In genomic region chr1:177517556-177517955, GRCh38 we compare ENCODE assay signal across 22 cellular contexts.
A peak's percentile ranks its signal among the peaks of the same experiment; 100 is the strongest.
DNase-seq lines count a peak whose midpoint lies in the region; ATAC-seq, FAIRE-seq and TF ChIP-seq lines count a peak whose summit lies in the region.
"Had no signal": no experiment of that assay in that cellular context is flagged by ENCODE, and none has a peak within 500 bp of the region (broad histone marks: within the 10 kb centered on the region; RNA-seq: fewer than 3 reads in every experiment).

No MANE protein-coding gene starts in this region.

- H3K27me3 ChIP-seq in GM23248 (replicated peaks; ENCODE audit: insufficient read depth) (no peaks in the 10 kb centered on the region), astrocyte (ENCODE audit: insufficient read depth, low read length) (no peaks in the 10 kb centered on the region), Caco-2 (replicated peaks; ENCODE audit: control insufficient read depth, insufficient read depth, low read length) (no peaks in the 10 kb centered on the region)
- H3K27me3 ChIP-seq: sigmoid colon had no signal

- in situ Hi-C loops in GM23248 (cut with MboI): no loop called here

- 0 out of 2 replicates have a peak, but pooled peaks cover 5% of the 10 kb centered on the region for H3K4me1 ChIP-seq in GM23248 (ENCODE audit: insufficient read depth)
- H3K4me1 ChIP-seq in astrocyte (ENCODE audit: insufficient read depth, low read length): no peaks in the 10 kb centered on the region
- H3K4me1 ChIP-seq in Caco-2: no peaks in the 10 kb centered on the region
- H3K4me1 ChIP-seq: left ventricle myocardium inferior, sigmoid colon had no signal

- H2AFZ ChIP-seq in GM23248: no peak overlapping the region
- no peak overlapping the region for H2AFZ ChIP-seq in astrocyte (ENCODE audit: low read depth, low read length)

- H3K4me1 Mint-ChIP-seq in astrocyte (ENCODE audit: low read depth, unreplicated experiment): peaks cover 6% of the 10 kb centered on the region
- no peaks in the 10 kb centered on the region for H3K4me1 Mint-ChIP-seq in naive thymus-derived CD8-positive, alpha-beta T cell
- no peaks in the 10 kb centered on the region for H3K4me1 Mint-ChIP-seq in Caco-2 (ENCODE audit: low read depth, unreplicated experiment)
- no peaks in the 10 kb centered on the region for H3K4me1 Mint-ChIP-seq in activated CD4-positive, alpha-beta T cell treated with anti-CD3 and anti-CD28 coated beads, Interleukin-2, amount 10 ng/mL, durations not matched to agents 7 days and 5 days
- H3K4me1 Mint-ChIP-seq: activated naive CD8-positive, alpha-beta T cell treated with anti-CD3 and anti-CD28 coated beads, Interleukin-2, amount 10 ng/mL, durations not matched to agents 7 days and 5 days; stimulated activated naive CD8-positive, alpha-beta T cell treated with anti-CD3 and anti-CD28 coated beads, Interleukin-15, amount 100 ng/mL, for 72 hours had no signal

- H3K27ac Mint-ChIP-seq in astrocyte (ENCODE audit: unreplicated experiment) (peak overlapping the region; percentile 87), Caco-2 (ENCODE audit: unreplicated experiment) (no peak overlapping the region)
- H3K27ac Mint-ChIP-seq in naive thymus-derived CD8-positive, alpha-beta T cell: no peak overlapping the region
- no peak overlapping the region for H3K27ac Mint-ChIP-seq in activated CD4-positive, alpha-beta T cell treated with anti-CD3 and anti-CD28 coated beads, Interleukin-2, amount 10 ng/mL, durations not matched to agents 7 days and 5 days
- H3K27ac Mint-ChIP-seq: activated naive CD8-positive, alpha-beta T cell treated with anti-CD3 and anti-CD28 coated beads, Interleukin-2, amount 10 ng/mL, durations not matched to agents 7 days and 5 days; stimulated activated naive CD8-positive, alpha-beta T cell treated with anti-CD3 and anti-CD28 coated beads, Interleukin-15, amount 100 ng/mL, for 72 hours; type B pancreatic cell had no signal

- ATAC-seq in naive thymus-derived CD8-positive, alpha-beta T cell: no peak
- ATAC-seq in GM19397 (IDR thresholded peaks at IDR 0.05; ENCODE audit: unreplicated experiment): no peak
- ATAC-seq: activated CD4-positive, CD25-positive, alpha-beta regulatory T cell treated with anti-CD3 and anti-CD28 coated beads, Interleukin-2, amount 50 U/mL, for 24 hours; Panc1; stimulated activated naive CD8-positive, alpha-beta T cell treated with anti-CD3 and anti-CD28 coated beads, Interleukin-15, amount 100 ng/mL, for 72 hours had no signal

- DNase-seq in GM23248 (peak; percentile 70), astrocyte (ENCODE audit: low read depth) (peak; percentile 75), fibroblast of the aortic adventitia (ENCODE audit: low read depth) (peak; percentile 36), non-pigmented ciliary epithelial cell (ENCODE audit: low read depth) (peak; percentile 47), Caco-2 (no peak)
- no peak for DNase-seq in naive thymus-derived CD8-positive, alpha-beta T cell
- DNase-seq in activated CD4-positive, alpha-beta T cell treated with anti-CD3 and anti-CD28 coated beads, Interleukin-2, amount 10 ng/mL, durations not matched to agents 7 days and 5 days: no peak
- DNase-seq: activated naive CD8-positive, alpha-beta T cell treated with anti-CD3 and anti-CD28 coated beads, Interleukin-2, amount 10 ng/mL, durations not matched to agents 7 days and 5 days; central memory CD4-positive, alpha-beta T cell; effector CD4-positive, alpha-beta T cell; foreskin melanocyte; left ventricle myocardium inferior; sigmoid colon; SK-N-SH; stimulated activated CD4-positive, alpha-beta T cell treated with anti-CD3 and anti-CD28 coated beads, Interleukin-2, amount 100 ng/mL, for 24 hours; stimulated activated naive CD8-positive, alpha-beta T cell treated with anti-CD3 and anti-CD28 coated beads, Interleukin-15, amount 100 ng/mL, for 72 hours; T-helper 9 cell had no signal

- BruUV-seq in Caco-2 (replicated peaks; lab: Mats Ljungman, UMichigan): no TSS peak

- H3K4me3 ChIP-seq in GM23248 (no peak overlapping the region), astrocyte (ENCODE audit: insufficient read depth, low read depth, low read length) (no peak overlapping the region), fibroblast of the aortic adventitia (ENCODE audit: low read depth, low read length) (no peak overlapping the region), Caco-2 (ENCODE audit: low read depth, low read length) (no peak overlapping the region)
- H3K4me3 ChIP-seq: left ventricle myocardium inferior, sigmoid colon had no signal

- H3K27me3 Mint-ChIP-seq in astrocyte (ENCODE audit: low read depth, unreplicated experiment) (peaks cover 2% of the 10 kb centered on the region), Caco-2 (ENCODE audit: insufficient read depth, unreplicated experiment) (no peaks in the 10 kb centered on the region)
- H3K27me3 Mint-ChIP-seq in naive thymus-derived CD8-positive, alpha-beta T cell: no peaks in the 10 kb centered on the region
- H3K27me3 Mint-ChIP-seq in activated CD4-positive, alpha-beta T cell treated with anti-CD3 and anti-CD28 coated beads, Interleukin-2, amount 10 ng/mL, durations not matched to agents 7 days and 5 days: no peaks in the 10 kb centered on the region
- H3K27me3 Mint-ChIP-seq: activated naive CD8-positive, alpha-beta T cell treated with anti-CD3 and anti-CD28 coated beads, Interleukin-2, amount 10 ng/mL, durations not matched to agents 7 days and 5 days; stimulated activated naive CD8-positive, alpha-beta T cell treated with anti-CD3 and anti-CD28 coated beads, Interleukin-15, amount 100 ng/mL, for 72 hours had no signal

- H4K20me1 ChIP-seq in GM23248 (ENCODE audit: insufficient read depth) (no peaks in the 10 kb centered on the region), astrocyte (ENCODE audit: insufficient read depth, low read length) (no peaks in the 10 kb centered on the region)

- no peaks in the 10 kb centered on the region for H3K9me2 ChIP-seq in GM23248 (ENCODE audit: insufficient read depth)
- H3K9me2 ChIP-seq: SK-N-SH had no signal

- WGBS in GM23248 (ENCODE audit: low coverage in 1 of 2, low lambda C conversion rate in 2 of 2, missing lambda C conversion rate in 2 of 2), 2 experiments: 38 to 40% methylated on average over 3 of the region's 3 CpGs

- H3K79me2 ChIP-seq in GM23248 (ENCODE audit: insufficient read depth): no peaks in the 10 kb centered on the region
- H3K79me2 ChIP-seq in astrocyte (ENCODE audit: insufficient read depth, low read length): no peaks in the 10 kb centered on the region

- no peak for TF ChIP-seq CTCF in astrocyte (IDR thresholded peaks at IDR 0.05; ENCODE audit: insufficient read depth, low read depth, low read length)
- TF ChIP-seq CTCF in fibroblast of the aortic adventitia (IDR thresholded peaks at IDR 0.05; ENCODE audit: insufficient read depth, low read length): no peak
- TF ChIP-seq CTCF in Caco-2 (IDR thresholded peaks at IDR 0.05; ENCODE audit: insufficient read depth in 1 of 2, low read depth in 1 of 2, low read length in 1 of 2, severe bottlenecking in 1 of 2, unreplicated experiment in 1 of 2): no peak

- no peak overlapping the region for H3K27ac ChIP-seq in GM23248
- no peak overlapping the region for H3K27ac ChIP-seq in astrocyte (ENCODE audit: low read depth, low read length)
- H3K27ac ChIP-seq: left ventricle myocardium inferior, sigmoid colon had no signal

- H3K36me3 ChIP-seq in GM23248 (ENCODE audit: low read depth) (no peaks in the 10 kb centered on the region), astrocyte (ENCODE audit: insufficient read depth, low read length) (no peaks in the 10 kb centered on the region), Caco-2 (ENCODE audit: control insufficient read depth, insufficient read depth, low read length) (no peaks in the 10 kb centered on the region)
- H3K36me3 ChIP-seq: left ventricle myocardium inferior, sigmoid colon had no signal

- H3K9me3 ChIP-seq in GM23248 (ENCODE audit: low read depth) (no peaks in the 10 kb centered on the region), astrocyte (ENCODE audit: insufficient read depth, low read depth, low read length) (no peaks in the 10 kb centered on the region), Caco-2 (no peaks in the 10 kb centered on the region)
- H3K9me3 ChIP-seq: left ventricle myocardium inferior, sigmoid colon, SK-N-SH had no signal

- intact Hi-C loops in Caco-2 (cut with micrococcal nuclease; ENCODE audit: unreplicated experiment): no loop called here

- CTCF ChIA-PET in Caco-2 (lab: Charles Lee): interaction anchor here (0.6 kb wide), 1 partner anchor 713 kb away, joined by 4 read pairs; no protein-coding TSS in a partner anchor
- CTCF ChIA-PET in activated CD4-positive, alpha-beta T cell treated with anti-CD3 and anti-CD28 coated beads, Interleukin-2, amount 10 ng/mL, durations not matched to agents 7 days and 5 days (lab: Charles Lee): no interaction called here

- H3K36me3 Mint-ChIP-seq in astrocyte (ENCODE audit: low read depth, unreplicated experiment) (no peaks in the 10 kb centered on the region), Caco-2 (ENCODE audit: insufficient read depth, unreplicated experiment) (no peaks in the 10 kb centered on the region)
- no peaks in the 10 kb centered on the region for H3K36me3 Mint-ChIP-seq in naive thymus-derived CD8-positive, alpha-beta T cell
- H3K36me3 Mint-ChIP-seq in activated CD4-positive, alpha-beta T cell treated with anti-CD3 and anti-CD28 coated beads, Interleukin-2, amount 10 ng/mL, durations not matched to agents 7 days and 5 days (ENCODE audit: low read depth): no peaks in the 10 kb centered on the region
- H3K36me3 Mint-ChIP-seq: activated naive CD8-positive, alpha-beta T cell treated with anti-CD3 and anti-CD28 coated beads, Interleukin-2, amount 10 ng/mL, durations not matched to agents 7 days and 5 days; type B pancreatic cell had no signal

- H3K9me3 Mint-ChIP-seq in astrocyte (ENCODE audit: unreplicated experiment) (no peaks in the 10 kb centered on the region), Caco-2 (ENCODE audit: unreplicated experiment) (no peaks in the 10 kb centered on the region)
- peaks cover 0 to 23% (median 3%) of the 10 kb centered on the region in 9 donors for H3K9me3 Mint-ChIP-seq in naive thymus-derived CD8-positive, alpha-beta T cell
- H3K9me3 Mint-ChIP-seq in activated CD4-positive, alpha-beta T cell treated with anti-CD3 and anti-CD28 coated beads, Interleukin-2, amount 10 ng/mL, durations not matched to agents 7 days and 5 days: no peaks in the 10 kb centered on the region
- H3K9me3 Mint-ChIP-seq: activated naive CD8-positive, alpha-beta T cell treated with anti-CD3 and anti-CD28 coated beads, Interleukin-2, amount 10 ng/mL, durations not matched to agents 7 days and 5 days had no signal

- H3K4me2 ChIP-seq in GM23248 (ENCODE audit: unreplicated experiment) (no peak overlapping the region), astrocyte (ENCODE audit: low read length) (no peak overlapping the region)
- H3K4me2 ChIP-seq: SK-N-SH had no signal

- H3K9ac ChIP-seq in GM23248 (no peak overlapping the region), astrocyte (ENCODE audit: low read length) (no peak overlapping the region)
- H3K9ac ChIP-seq: SK-N-SH had no signal

- FAIRE-seq in astrocyte (lab: Jason Lieb, UNC): no peak
- FAIRE-seq: G401.6 had no signal

- POLR2A ChIA-PET in naive thymus-derived CD8-positive, alpha-beta T cell (lab: Charles Lee): no interaction called here
- POLR2A ChIA-PET in Caco-2 (lab: Charles Lee): no interaction called here
- POLR2A ChIA-PET in activated CD4-positive, alpha-beta T cell treated with anti-CD3 and anti-CD28 coated beads, Interleukin-2, amount 10 ng/mL, durations not matched to agents 7 days and 5 days (lab: Charles Lee): no interaction called here

- H3K4me3 Mint-ChIP-seq in astrocyte (ENCODE audit: unreplicated experiment) (no peak overlapping the region), Caco-2 (ENCODE audit: unreplicated experiment) (no peak overlapping the region)
- H3K4me3 Mint-ChIP-seq in naive thymus-derived CD8-positive, alpha-beta T cell: no peak overlapping the region
- no peak overlapping the region for H3K4me3 Mint-ChIP-seq in activated CD4-positive, alpha-beta T cell treated with anti-CD3 and anti-CD28 coated beads, Interleukin-2, amount 10 ng/mL, durations not matched to agents 7 days and 5 days
- H3K4me3 Mint-ChIP-seq: activated naive CD8-positive, alpha-beta T cell treated with anti-CD3 and anti-CD28 coated beads, Interleukin-2, amount 10 ng/mL, durations not matched to agents 7 days and 5 days; stimulated activated naive CD8-positive, alpha-beta T cell treated with anti-CD3 and anti-CD28 coated beads, Interleukin-15, amount 100 ng/mL, for 72 hours; type B pancreatic cell had no signal

- no peaks in the 10 kb centered on the region for H3F3A ChIP-seq in GM23248 (ENCODE audit: insufficient read depth)

Comparison
In these comparisons a context has a peak if more than half of its experiments do, and no peak if none do; other contexts are left out.
1. DNase-seq: peak in GM23248 (single experiment), astrocyte (single experiment), fibroblast of the aortic adventitia (single experiment) and non-pigmented ciliary epithelial cell (single experiment); none in naive thymus-derived CD8-positive, alpha-beta T cell (0 of 10), Caco-2 (0 of 2) and activated CD4-positive, alpha-beta T cell treated with anti-CD3 and anti-CD28 coated beads, Interleukin-2, amount 10 ng/mL, durations not matched to agents 7 days and 5 days (single experiment).